ENCODE assay signal across 8 cellular contexts in genomic region chr1:209101106-209101505, GRCh38.
"Had no signal": no experiment of that assay in that cellular context is flagged by ENCODE, and none has a peak within 500 bp of the region (broad histone marks: within the 10 kb centered on the region; RNA-seq: fewer than 3 reads in every experiment).

No MANE protein-coding gene starts in this region.

- H3K9me3 Mint-ChIP-seq: GM23338 had no signal

- H3K4me3 Mint-ChIP-seq: GM23338 had no signal

- H3K4me1 ChIP-seq: HAP-1 had no signal

- DNase-seq: IMR-90, KG1 had no signal

- H3K4me2 ChIP-seq: GM23338 had no signal

- H3K4me3 ChIP-seq: GM23338, HAP-1, K562 had no signal

- H3K36me3 ChIP-seq: HAP-1 had no signal

- FAIRE-seq: H1, H54, HTR-8/SVneo, K562 had no signal
